In the genomic region with DNA sequence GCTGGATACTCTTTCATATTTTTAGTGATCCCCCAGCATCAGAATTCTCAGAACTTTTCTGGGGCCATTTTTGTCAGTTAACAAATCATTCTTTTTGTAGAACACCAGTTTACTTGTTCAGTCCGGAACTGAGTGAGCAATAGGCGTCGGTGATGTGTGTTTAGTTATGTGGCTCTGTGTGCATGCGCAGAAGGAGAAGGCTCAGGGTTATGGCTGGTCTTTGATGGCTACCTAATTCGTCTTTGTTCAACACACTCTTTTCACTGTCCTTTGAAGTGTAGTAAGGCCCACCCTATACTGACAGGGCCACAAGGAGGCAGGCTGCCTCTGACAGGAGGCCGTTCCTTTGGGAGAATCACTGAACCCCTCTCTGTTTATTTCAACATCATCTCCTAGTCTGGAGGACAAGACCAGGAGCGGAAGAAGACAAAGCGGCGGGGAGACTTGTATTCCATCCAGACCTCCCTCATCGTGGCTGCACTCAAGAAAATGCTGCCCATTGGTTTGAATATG, we compare ENCODE assay signal across 1 cellular context.
TF ChIP-seq lines count a peak whose summit lies in the region.

No MANE protein-coding gene starts in this region.

TF ChIP-seq in WTC11, 78 proteins besides CTCF, POLR2A, EP300 and RAD21 (continued from another document):
- TF ChIP-seq, protein P1, sequence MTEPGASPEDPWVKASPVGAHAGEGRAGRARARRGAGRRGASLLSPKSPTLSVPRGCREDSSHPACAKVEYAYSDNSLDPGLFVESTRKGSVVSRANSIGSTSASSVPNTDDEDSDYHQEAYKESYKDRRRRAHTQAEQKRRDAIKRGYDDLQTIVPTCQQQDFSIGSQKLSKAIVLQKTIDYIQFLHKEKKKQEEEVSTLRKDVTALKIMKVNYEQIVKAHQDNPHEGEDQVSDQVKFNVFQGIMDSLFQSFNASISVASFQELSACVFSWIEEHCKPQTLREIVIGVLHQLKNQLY (CRISPR knock-in tag; IDR thresholded peaks at IDR 0.05) = no peak
- TF ChIP-seq RELA (CRISPR knock-in tag; IDR thresholded peaks at IDR 0.05; ENCODE audit: borderline replicate concordance) = no peak
- no peak for TF ChIP-seq NFYB (CRISPR knock-in tag; conservative IDR thresholded peaks at IDR 0.05; ENCODE audit: low read depth)
- TF ChIP-seq ZBTB21 (CRISPR knock-in tag; IDR thresholded peaks at IDR 0.05; ENCODE audit: borderline replicate concordance) = no peak
